In the genomic region with DNA sequence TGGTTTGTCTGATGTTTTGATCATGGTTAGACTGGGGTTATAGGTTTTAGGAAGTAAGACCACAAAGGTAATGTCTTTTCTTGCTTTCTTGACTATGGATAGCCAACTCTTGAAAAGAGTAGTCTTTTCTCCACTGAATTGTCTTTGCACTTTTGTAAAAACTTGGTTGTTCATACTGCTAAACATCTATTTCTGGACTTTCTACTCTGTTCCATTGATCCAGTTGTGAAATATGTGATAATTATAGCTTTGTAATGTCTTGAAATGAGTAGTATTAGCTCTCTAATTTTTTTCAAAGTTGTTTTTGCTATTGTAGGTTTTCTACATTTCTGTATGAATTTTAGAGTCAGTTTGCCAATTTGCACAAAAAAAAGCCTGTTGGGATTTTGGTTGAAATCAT, we compare ENCODE assay signal across 44 cellular contexts. TPM values are rescaled to one million over a fixed set of nuclear protein-coding genes. Genes with fewer than 3 reads are reported as not detected.
"Had no signal": no experiment of that assay in that cellular context is flagged by ENCODE, and none has a peak within 500 bp of the region (broad histone marks: within the 10 kb centered on the region; RNA-seq: fewer than 3 reads in every experiment).

No MANE protein-coding gene starts in this region.

- H3K9me3 ChIP-seq: adrenal gland, ascending aorta, body of pancreas had no signal

- H3K4me1 ChIP-seq: adrenal gland, ascending aorta, body of pancreas, breast epithelium had no signal

- H3K36me3 Mint-ChIP-seq: activated naive CD4-positive, alpha-beta T cell treated with anti-CD3 and anti-CD28 coated beads, Interleukin-2, amount 10 ng/mL, durations not matched to agents 7 days and 5 days; activated naive CD4-positive, alpha-beta T cell treated with anti-CD3 and anti-CD28 coated beads, Interleukin-2, amount 50 U/mL, for 24 hours; activated naive CD4-positive, alpha-beta T cell treated with anti-CD3 and anti-CD28 coated beads, Interleukin-2, amount 50 U/mL, for 72 hours; activated naive CD8-positive, alpha-beta T cell treated with anti-CD3 and anti-CD28 coated beads, Interleukin-2, amount 10 ng/mL, durations not matched to agents 7 days and 5 days; brain had no signal

- ATAC-seq: activated naive CD4-positive, alpha-beta T cell treated with anti-CD3 and anti-CD28 coated beads, Interleukin-2, amount 50 U/mL, for 72 hours; activated naive CD8-positive, alpha-beta T cell treated with anti-CD3 and anti-CD28 coated beads, Interleukin-2, amount 50 U/mL, for 24 hours; activated T-cell treated with anti-CD3 and anti-CD28 coated beads, Interleukin-2, amount 50 U/mL, for 4 hours; activated T-cell treated with anti-CD3 and anti-CD28 coated beads, Interleukin-2, amount 50 U/mL, for 72 hours; activated T-helper 17 cell treated with anti-CD3 and anti-CD28 coated beads, Interleukin-2, amount 50 U/mL, for 72 hours; body of pancreas had no signal

- DNase-seq: activated effector memory CD4-positive, alpha-beta T cell treated with anti-CD3 and anti-CD28 coated beads, Interleukin-2, amount 50 U/mL, for 16 hours; activated effector memory CD4-positive, alpha-beta T cell treated with Interleukin-2 at 50 U/mL for 16 hours; activated gamma-delta T cell; activated gamma-delta T cell treated with Interleukin-2 at 50 U/mL for 16 hours; activated naive CD4-positive, alpha-beta T cell; activated naive CD4-positive, alpha-beta T cell treated with anti-CD3 and anti-CD28 coated beads for 36 hours; activated naive CD4-positive, alpha-beta T cell treated with anti-CD3 and anti-CD28 coated beads, Interleukin-2, amount 10 ng/mL, durations not matched to agents 7 days and 5 days; activated naive CD4-positive, alpha-beta T cell treated with anti-CD3 and anti-CD28 coated beads, Interleukin-2, amount 50 U/mL, for 16 hours; activated naive CD4-positive, alpha-beta T cell treated with Interleukin-2 at 50 U/mL for 16 hours; activated naive CD8-positive, alpha-beta T cell treated with anti-CD3 and anti-CD28 coated beads for 36 hours; activated naive CD8-positive, alpha-beta T cell treated with anti-CD3 and anti-CD28 coated beads, Interleukin-2, amount 10 ng/mL, durations not matched to agents 7 days and 5 days; activated naive CD8-positive, alpha-beta T cell treated with anti-CD3 and anti-CD28 coated beads, Interleukin-2, amount 50 U/mL, for 24 hours; activated T-cell treated with anti-CD3 and anti-CD28 coated beads, Interleukin-2, amount 50 U/mL, for 1 hour; activated T-cell treated with anti-CD3 and anti-CD28 coated beads, Interleukin-2, amount 50 U/mL, for 24 hours; activated T-cell treated with anti-CD3 and anti-CD28 coated beads, Interleukin-2, amount 50 U/mL, for 4 hours; activated T-cell treated with anti-CD3 and anti-CD28 coated beads, Interleukin-2, amount 50 U/mL, for 48 hours; activated T-cell treated with anti-CD3 and anti-CD28 coated beads, Interleukin-2, amount 50 U/mL, for 72 hours; adrenal gland; amniotic stem cell; amygdala; anterior cingulate cortex; aorta; body of pancreas; brain microvascular endothelial cell; caudate nucleus; central memory CD4-positive, alpha-beta T cell; cerebellar nuclear complex had no signal

- H3K27me3 ChIP-seq: ascending aorta, body of pancreas, brain microvascular endothelial cell, breast epithelium, cardiac muscle cell had no signal

- H3K4me1 Mint-ChIP-seq: activated naive CD4-positive, alpha-beta T cell treated with anti-CD3 and anti-CD28 coated beads, Interleukin-2, amount 10 ng/mL, durations not matched to agents 7 days and 5 days; activated naive CD4-positive, alpha-beta T cell treated with anti-CD3 and anti-CD28 coated beads, Interleukin-2, amount 50 U/mL, for 24 hours; activated naive CD8-positive, alpha-beta T cell treated with anti-CD3 and anti-CD28 coated beads for 36 hours; activated naive CD8-positive, alpha-beta T cell treated with anti-CD3 and anti-CD28 coated beads, Interleukin-2, amount 50 U/mL, for 24 hours; activated T-helper 17 cell treated with anti-CD3 and anti-CD28 coated beads, Interleukin-2, amount 50 U/mL, for 72 hours; brain; central memory CD8-positive, alpha-beta T cell had no signal

- H3K4me3 ChIP-seq: adrenal gland, ascending aorta, body of pancreas, breast epithelium, cardiac muscle cell had no signal

- H3K27ac Mint-ChIP-seq: activated naive CD4-positive, alpha-beta T cell treated with anti-CD3 and anti-CD28 coated beads for 36 hours; activated naive CD4-positive, alpha-beta T cell treated with anti-CD3 and anti-CD28 coated beads, Interleukin-2, amount 10 ng/mL, durations not matched to agents 7 days and 5 days; activated naive CD4-positive, alpha-beta T cell treated with anti-CD3 and anti-CD28 coated beads, Interleukin-2, amount 50 U/mL, for 24 hours; activated naive CD4-positive, alpha-beta T cell treated with anti-CD3 and anti-CD28 coated beads, Interleukin-2, amount 50 U/mL, for 72 hours; activated naive CD8-positive, alpha-beta T cell; activated naive CD8-positive, alpha-beta T cell treated with anti-CD3 and anti-CD28 coated beads for 36 hours; activated naive CD8-positive, alpha-beta T cell treated with anti-CD3 and anti-CD28 coated beads, Interleukin-2, amount 10 ng/mL, durations not matched to agents 7 days and 5 days; activated naive CD8-positive, alpha-beta T cell treated with anti-CD3 and anti-CD28 coated beads, Interleukin-2, amount 50 U/mL, for 24 hours; activated T-cell treated with anti-CD3 and anti-CD28 coated beads, Interleukin-2, amount 50 U/mL, for 24 hours; activated T-cell treated with anti-CD3 and anti-CD28 coated beads, Interleukin-2, amount 50 U/mL, for 72 hours; activated T-helper 1 cell treated with anti-CD3 and anti-CD28 coated beads, Interleukin-12 subunit alpha, Interleukin-12 subunit beta, Interleukin-2, Interleukin-4 antibody, amounts not matched to agents 30 ng/mL and 10 ng/mL and 1 ng/mL, durations not matched to agents 14 hours and 24 hours and 36 hours; activated T-helper 17 cell treated with anti-CD3 and anti-CD28 coated beads, Interleukin-2, amount 50 U/mL, for 72 hours; activated T-helper 2 cell treated with anti-CD3 and anti-CD28 coated beads, Interferon-gamma antibody, Interleukin-2, Interleukin-4, amounts not matched to agents 10 μg/mL and 5 μg/mL and 100 μg/mL, durations not matched to agents 14 hours and 24 hours and 36 hours; brain had no signal

- H3K27ac ChIP-seq: adrenal gland, ascending aorta, body of pancreas, brain microvascular endothelial cell, breast epithelium, cardiac muscle cell had no signal

- H3K4me3 Mint-ChIP-seq: activated naive CD4-positive, alpha-beta T cell treated with anti-CD3 and anti-CD28 coated beads for 36 hours; activated naive CD4-positive, alpha-beta T cell treated with anti-CD3 and anti-CD28 coated beads, Interleukin-2, amount 10 ng/mL, durations not matched to agents 7 days and 5 days; activated naive CD4-positive, alpha-beta T cell treated with anti-CD3 and anti-CD28 coated beads, Interleukin-2, amount 50 U/mL, for 24 hours; activated naive CD8-positive, alpha-beta T cell; activated naive CD8-positive, alpha-beta T cell treated with anti-CD3 and anti-CD28 coated beads for 36 hours; activated naive CD8-positive, alpha-beta T cell treated with anti-CD3 and anti-CD28 coated beads, Interleukin-2, amount 10 ng/mL, durations not matched to agents 7 days and 5 days; activated naive CD8-positive, alpha-beta T cell treated with anti-CD3 and anti-CD28 coated beads, Interleukin-2, amount 50 U/mL, for 24 hours; activated T-cell treated with anti-CD3 and anti-CD28 coated beads, Interleukin-2, amount 50 U/mL, for 24 hours; activated T-cell treated with anti-CD3 and anti-CD28 coated beads, Interleukin-2, amount 50 U/mL, for 4 hours; activated T-cell treated with anti-CD3 and anti-CD28 coated beads, Interleukin-2, amount 50 U/mL, for 72 hours; activated T-helper 1 cell treated with anti-CD3 and anti-CD28 coated beads, Interleukin-12 subunit alpha, Interleukin-12 subunit beta, Interleukin-2, Interleukin-4 antibody, amounts not matched to agents 30 ng/mL and 10 ng/mL and 1 ng/mL, durations not matched to agents 14 hours and 24 hours and 36 hours; activated T-helper 17 cell treated with anti-CD3 and anti-CD28 coated beads, Interleukin-2, amount 50 U/mL, for 72 hours; brain; central memory CD8-positive, alpha-beta T cell had no signal

- FAIRE-seq: astrocyte had no signal

- H3K36me3 ChIP-seq: adrenal gland, ascending aorta, brain microvascular endothelial cell, breast epithelium, cardiac muscle cell had no signal

RNA-seq across cellular contexts. Expression of a gene that starts 13.1 kb away (rescaled TPM):
- total RNA-seq: activated naive CD4-positive, alpha-beta T cell treated with anti-CD3 and anti-CD28 coated beads for 36 hours; activated naive CD4-positive, alpha-beta T cell treated with anti-CD3 and anti-CD28 coated beads, Interleukin-2, amount 50 U/mL, for 72 hours; activated naive CD8-positive, alpha-beta T cell treated with anti-CD3 and anti-CD28 coated beads for 36 hours; activated naive CD8-positive, alpha-beta T cell treated with anti-CD3 and anti-CD28 coated beads, Interleukin-2, amount 10 ng/mL, durations not matched to agents 7 days and 5 days; activated T-cell treated with anti-CD3 and anti-CD28 coated beads, Interleukin-2, amount 50 U/mL, for 4 hours; activated T-cell treated with anti-CD3 and anti-CD28 coated beads, Interleukin-2, amount 50 U/mL, for 72 hours; activated T-helper 1 cell treated with anti-CD3 and anti-CD28 coated beads, Interleukin-12 subunit alpha, Interleukin-12 subunit beta, Interleukin-2, Interleukin-4 antibody, amounts not matched to agents 30 ng/mL and 10 ng/mL and 1 ng/mL, durations not matched to agents 14 hours and 24 hours and 36 hours; activated T-helper 2 cell treated with anti-CD3 and anti-CD28 coated beads, Interferon-gamma antibody, Interleukin-2, Interleukin-4, amounts not matched to agents 10 μg/mL and 5 μg/mL and 100 μg/mL, durations not matched to agents 14 hours and 24 hours and 36 hours; adrenal gland; aorta; ascending aorta; astrocyte; body of pancreas; breast epithelium; cardiac muscle cell; cardiac septum; cerebellum had no signal
- polyA plus RNA-seq: adipose tissue, adrenal gland, aorta, cardiac muscle cell had no signal

RNA-seq across cellular contexts. Expression of a gene that starts 22.4 kb away (rescaled TPM):
- total RNA-seq: activated naive CD4-positive, alpha-beta T cell treated with anti-CD3 and anti-CD28 coated beads for 36 hours; activated naive CD4-positive, alpha-beta T cell treated with anti-CD3 and anti-CD28 coated beads, Interleukin-2, amount 50 U/mL, for 72 hours; activated naive CD8-positive, alpha-beta T cell treated with anti-CD3 and anti-CD28 coated beads for 36 hours; activated naive CD8-positive, alpha-beta T cell treated with anti-CD3 and anti-CD28 coated beads, Interleukin-2, amount 10 ng/mL, durations not matched to agents 7 days and 5 days; activated T-cell treated with anti-CD3 and anti-CD28 coated beads, Interleukin-2, amount 50 U/mL, for 4 hours; activated T-cell treated with anti-CD3 and anti-CD28 coated beads, Interleukin-2, amount 50 U/mL, for 72 hours; activated T-helper 1 cell treated with anti-CD3 and anti-CD28 coated beads, Interleukin-12 subunit alpha, Interleukin-12 subunit beta, Interleukin-2, Interleukin-4 antibody, amounts not matched to agents 30 ng/mL and 10 ng/mL and 1 ng/mL, durations not matched to agents 14 hours and 24 hours and 36 hours; activated T-helper 2 cell treated with anti-CD3 and anti-CD28 coated beads, Interferon-gamma antibody, Interleukin-2, Interleukin-4, amounts not matched to agents 10 μg/mL and 5 μg/mL and 100 μg/mL, durations not matched to agents 14 hours and 24 hours and 36 hours; adrenal gland; aorta; ascending aorta; astrocyte; breast epithelium; bronchial epithelial cell; cardiac muscle cell; cardiac septum; cerebellum; chondrocyte had no signal
- polyA plus RNA-seq: adrenal gland, cardiac muscle cell had no signal

RNA-seq across cellular contexts. Expression of a gene that starts 23.1 kb away (rescaled TPM):
- total RNA-seq: activated naive CD4-positive, alpha-beta T cell treated with anti-CD3 and anti-CD28 coated beads for 36 hours; activated naive CD4-positive, alpha-beta T cell treated with anti-CD3 and anti-CD28 coated beads, Interleukin-2, amount 50 U/mL, for 72 hours; activated naive CD8-positive, alpha-beta T cell treated with anti-CD3 and anti-CD28 coated beads for 36 hours; activated naive CD8-positive, alpha-beta T cell treated with anti-CD3 and anti-CD28 coated beads, Interleukin-2, amount 10 ng/mL, durations not matched to agents 7 days and 5 days; activated T-cell treated with anti-CD3 and anti-CD28 coated beads, Interleukin-2, amount 50 U/mL, for 72 hours; activated T-helper 1 cell treated with anti-CD3 and anti-CD28 coated beads, Interleukin-12 subunit alpha, Interleukin-12 subunit beta, Interleukin-2, Interleukin-4 antibody, amounts not matched to agents 30 ng/mL and 10 ng/mL and 1 ng/mL, durations not matched to agents 14 hours and 24 hours and 36 hours; activated T-helper 17 cell treated with anti-CD3 and anti-CD28 coated beads, Interleukin-2, amount 50 U/mL, for 72 hours; activated T-helper 2 cell treated with anti-CD3 and anti-CD28 coated beads, Interferon-gamma antibody, Interleukin-2, Interleukin-4, amounts not matched to agents 10 μg/mL and 5 μg/mL and 100 μg/mL, durations not matched to agents 14 hours and 24 hours and 36 hours; aorta; ascending aorta; astrocyte; body of pancreas; breast epithelium; cardiac muscle cell; cardiac septum; cerebellum had no signal
- polyA plus RNA-seq: adipose tissue, cardiac muscle cell had no signal

RNA-seq across cellular contexts. Expression of a gene that starts 34.1 kb away (rescaled TPM):
- total RNA-seq: activated naive CD4-positive, alpha-beta T cell treated with anti-CD3 and anti-CD28 coated beads for 36 hours; activated naive CD4-positive, alpha-beta T cell treated with anti-CD3 and anti-CD28 coated beads, Interleukin-2, amount 50 U/mL, for 72 hours; activated naive CD8-positive, alpha-beta T cell treated with anti-CD3 and anti-CD28 coated beads for 36 hours; activated naive CD8-positive, alpha-beta T cell treated with anti-CD3 and anti-CD28 coated beads, Interleukin-2, amount 10 ng/mL, durations not matched to agents 7 days and 5 days; activated T-cell treated with anti-CD3 and anti-CD28 coated beads, Interleukin-2, amount 50 U/mL, for 72 hours; activated T-helper 1 cell treated with anti-CD3 and anti-CD28 coated beads, Interleukin-12 subunit alpha, Interleukin-12 subunit beta, Interleukin-2, Interleukin-4 antibody, amounts not matched to agents 30 ng/mL and 10 ng/mL and 1 ng/mL, durations not matched to agents 14 hours and 24 hours and 36 hours; activated T-helper 17 cell treated with anti-CD3 and anti-CD28 coated beads, Interleukin-2, amount 50 U/mL, for 72 hours; activated T-helper 2 cell treated with anti-CD3 and anti-CD28 coated beads, Interferon-gamma antibody, Interleukin-2, Interleukin-4, amounts not matched to agents 10 μg/mL and 5 μg/mL and 100 μg/mL, durations not matched to agents 14 hours and 24 hours and 36 hours; adrenal gland; aorta; astrocyte; breast epithelium; cardiac muscle cell; cardiac septum; cerebellum had no signal
- polyA plus RNA-seq: cardiac muscle cell had no signal

RNA-seq across cellular contexts. Expression of a gene that starts 41.2 kb away (rescaled TPM):
- total RNA-seq: activated naive CD4-positive, alpha-beta T cell treated with anti-CD3 and anti-CD28 coated beads for 36 hours; activated naive CD4-positive, alpha-beta T cell treated with anti-CD3 and anti-CD28 coated beads, Interleukin-2, amount 50 U/mL, for 72 hours; activated naive CD8-positive, alpha-beta T cell treated with anti-CD3 and anti-CD28 coated beads for 36 hours; activated naive CD8-positive, alpha-beta T cell treated with anti-CD3 and anti-CD28 coated beads, Interleukin-2, amount 10 ng/mL, durations not matched to agents 7 days and 5 days; activated T-cell treated with anti-CD3 and anti-CD28 coated beads, Interleukin-2, amount 50 U/mL, for 4 hours; activated T-cell treated with anti-CD3 and anti-CD28 coated beads, Interleukin-2, amount 50 U/mL, for 72 hours; activated T-helper 1 cell treated with anti-CD3 and anti-CD28 coated beads, Interleukin-12 subunit alpha, Interleukin-12 subunit beta, Interleukin-2, Interleukin-4 antibody, amounts not matched to agents 30 ng/mL and 10 ng/mL and 1 ng/mL, durations not matched to agents 14 hours and 24 hours and 36 hours; activated T-helper 2 cell treated with anti-CD3 and anti-CD28 coated beads, Interferon-gamma antibody, Interleukin-2, Interleukin-4, amounts not matched to agents 10 μg/mL and 5 μg/mL and 100 μg/mL, durations not matched to agents 14 hours and 24 hours and 36 hours; adrenal gland; aorta; ascending aorta; astrocyte; body of pancreas; breast epithelium; cardiac muscle cell; cardiac septum; cerebellum; chondrocyte had no signal
- polyA plus RNA-seq: adipose tissue, cardiac muscle cell had no signal
